In genomic region chr6:105319331-105319730, GRCh38 we compare ENCODE assay signal across 22 cellular contexts.
DNase-seq lines count a peak whose midpoint lies in the region; ATAC-seq, FAIRE-seq and TF ChIP-seq lines count a peak whose summit lies in the region.
"Had no signal": no experiment of that assay in that cellular context is flagged by ENCODE, and none has a peak within 500 bp of the region (broad histone marks: within the 10 kb centered on the region; RNA-seq: fewer than 3 reads in every experiment).

No MANE protein-coding gene starts in this region.

- peaks cover 14% of the 10 kb centered on the region for H3K36me3 ChIP-seq in osteoblast (ENCODE audit: insufficient read depth, low read length)
- H3K36me3 ChIP-seq in thyroid gland: peaks cover 5 to 10% of the 10 kb centered on the region in 2 donors
- H3K36me3 ChIP-seq in upper lobe of left lung: peaks cover 0 to 37% (median 19%) of the 10 kb centered on the region in 4 donors
- H3K36me3 ChIP-seq: ovary had no signal

- no peak overlapping the region for H3K4me2 ChIP-seq in osteoblast (ENCODE audit: insufficient read depth, low read length)

- H3K36me3 Mint-ChIP-seq in chondrocyte (ENCODE audit: low read depth): peaks cover 26% of the 10 kb centered on the region

- DNase-seq in EL (peak; percentile 83), RCC 7860 (ENCODE audit: low spot score) (peak; percentile 24), chondrocyte (ENCODE audit: low spot score) (no peak), osteoblast (ENCODE audit: insufficient read length, low spot score, missing footprints) (no peak), thyroid gland (no peak), kidney tubule cell (ENCODE audit: low spot score) (no peak), upper lobe of left lung (no peak)
- DNase-seq: activated CD4-positive, alpha-beta T cell treated with anti-CD3 and anti-CD28 coated beads, Interleukin-2, amount 50 U/mL, for 1 hour; CD4-positive, alpha-beta T cell; gastrocnemius medialis; H9; Kasumi-1; naive thymus-derived CD8-positive, alpha-beta T cell; NCI-H1092 treated with DMSO at 0.1 percent for 48 hours; NCI-H2029 treated with DMSO at 0.1 percent for 48 hours; ovary; T-cell had no signal

- WGBS in thyroid gland, 2 donors: 97 to 98% methylated on average over 1 of the region's 1 CpG
- 100% methylated on average over 1 of the region's 1 CpG for WGBS in upper lobe of left lung, 2 donors

- no peaks in the 10 kb centered on the region for H3K9me3 ChIP-seq in osteoblast (ENCODE audit: low read depth, low read length)
- no peaks in the 10 kb centered on the region for H3K9me3 ChIP-seq in thyroid gland
- no peaks in the 10 kb centered on the region for H3K9me3 ChIP-seq in upper lobe of left lung
- H3K9me3 ChIP-seq: gastrocnemius medialis, ovary had no signal

- no peaks in the 10 kb centered on the region for H3K27me3 ChIP-seq in osteoblast (ENCODE audit: insufficient read depth, low read length)
- no peaks in the 10 kb centered on the region for H3K27me3 ChIP-seq in thyroid gland
- H3K27me3 ChIP-seq in upper lobe of left lung: no peaks in the 10 kb centered on the region
- H3K27me3 ChIP-seq: gastrocnemius medialis, ovary had no signal

- TF ChIP-seq EP300 in upper lobe of left lung (IDR thresholded peaks at IDR 0.05): no peak

- no peaks in the 10 kb centered on the region for H3K27me3 Mint-ChIP-seq in chondrocyte (ENCODE audit: low read depth)
- H3K27me3 Mint-ChIP-seq: CD4-positive, alpha-beta T cell; dendritic cell treated with granulocyte-macrophage colony-stimulating factor and Interleukin-4, amounts not matched to agents 40 ng/mL and 50 ng/mL, for 4 days; naive thymus-derived CD8-positive, alpha-beta T cell; T-cell had no signal

- no peak overlapping the region for H2AFZ ChIP-seq in osteoblast (ENCODE audit: low read length)

- H3K4me3 Mint-ChIP-seq in chondrocyte (ENCODE audit: unreplicated experiment): no peak overlapping the region
- H3K4me3 Mint-ChIP-seq: CD4-positive, alpha-beta T cell; dendritic cell treated with granulocyte-macrophage colony-stimulating factor and Interleukin-4, amounts not matched to agents 40 ng/mL and 50 ng/mL, for 4 days; H9; naive thymus-derived CD8-positive, alpha-beta T cell; stimulated activated effector memory CD8-positive, alpha-beta T cell treated with anti-CD3 and anti-CD28 coated beads, Interleukin-12 subunit alpha, Interleukin-12 subunit beta, amount 100 ng/mL, for 72 hours; T-cell had no signal

- TF ChIP-seq POLR2A in thyroid gland (IDR thresholded peaks at IDR 0.05): no peak
- no peak for TF ChIP-seq POLR2A in upper lobe of left lung (IDR thresholded peaks at IDR 0.05)

- peak overlapping the region; percentile 74 for H3K27ac Mint-ChIP-seq in chondrocyte (ENCODE audit: unreplicated experiment)
- H3K27ac Mint-ChIP-seq: CD4-positive, alpha-beta T cell; dendritic cell treated with granulocyte-macrophage colony-stimulating factor and Interleukin-4, amounts not matched to agents 40 ng/mL and 50 ng/mL, for 4 days; H9; naive thymus-derived CD8-positive, alpha-beta T cell; stimulated activated effector memory CD8-positive, alpha-beta T cell treated with anti-CD3 and anti-CD28 coated beads, Interleukin-12 subunit alpha, Interleukin-12 subunit beta, amount 100 ng/mL, for 72 hours; T-cell had no signal

- ATAC-seq in activated CD4-positive, CD25-positive, alpha-beta regulatory T cell treated with anti-CD3 and anti-CD28 coated beads, Interleukin-2, amount 50 U/mL, for 24 hours: no peak
- ATAC-seq in upper lobe of left lung (ENCODE audit: low FRiP score in 2 of 2): no peak
- ATAC-seq: naive thymus-derived CD8-positive, alpha-beta T cell; sciatic nerve; T-cell had no signal

- H3K27ac ChIP-seq in osteoblast (ENCODE audit: low read depth, low read length): peak overlapping the region; percentile 23
- H3K27ac ChIP-seq in thyroid gland: no peak overlapping the region
- no peak overlapping the region for H3K27ac ChIP-seq in upper lobe of left lung
- H3K27ac ChIP-seq: ovary had no signal

- peaks cover 21% of the 10 kb centered on the region for H3K4me1 Mint-ChIP-seq in chondrocyte (ENCODE audit: low read depth)
- H3K4me1 Mint-ChIP-seq: H9; stimulated activated effector memory CD8-positive, alpha-beta T cell treated with anti-CD3 and anti-CD28 coated beads, Interleukin-12 subunit alpha, Interleukin-12 subunit beta, amount 100 ng/mL, for 72 hours; T-cell had no signal

- TF ChIP-seq CTCF in chondrocyte (IDR thresholded peaks at IDR 0.05) (no peak), osteoblast (IDR thresholded peaks at IDR 0.05; ENCODE audit: extremely low read depth, low read depth, low read length) (no peak), thyroid gland (IDR thresholded peaks at IDR 0.05) (no peak), upper lobe of left lung (IDR thresholded peaks at IDR 0.05) (no peak)

- intact Hi-C loops in thyroid gland (cut with DNase I): no loop called here

- FAIRE-seq in RCC 7860 (lab: Jason Lieb, UNC): no peak
- FAIRE-seq: HTR-8/SVneo had no signal

- no peaks in the 10 kb centered on the region for H3K79me2 ChIP-seq in osteoblast (ENCODE audit: insufficient read depth, low read length)

- H3K4me3 ChIP-seq in osteoblast (ENCODE audit: insufficient read depth, low read length): no peak overlapping the region
- H3K4me3 ChIP-seq in thyroid gland (replicated peaks in 1 of 3): no peak overlapping the region
- no peak overlapping the region for H3K4me3 ChIP-seq in upper lobe of left lung
- H3K4me3 ChIP-seq: gastrocnemius medialis, ovary had no signal

- no peaks in the 10 kb centered on the region for H3K9me3 Mint-ChIP-seq in chondrocyte (ENCODE audit: low read depth)
- H3K9me3 Mint-ChIP-seq: CD4-positive, alpha-beta T cell; dendritic cell treated with granulocyte-macrophage colony-stimulating factor and Interleukin-4, amounts not matched to agents 40 ng/mL and 50 ng/mL, for 4 days; H9; naive thymus-derived CD8-positive, alpha-beta T cell; stimulated activated effector memory CD8-positive, alpha-beta T cell treated with anti-CD3 and anti-CD28 coated beads, Interleukin-12 subunit alpha, Interleukin-12 subunit beta, amount 100 ng/mL, for 72 hours; T-cell had no signal

- no peaks in the 10 kb centered on the region for H4K20me1 ChIP-seq in osteoblast (ENCODE audit: insufficient read depth, low read length)

- H3K4me1 ChIP-seq in osteoblast (ENCODE audit: insufficient read depth, low read length): peaks cover 15% of the 10 kb centered on the region
- no peaks in the 10 kb centered on the region for H3K4me1 ChIP-seq in thyroid gland
- peaks cover 0 to 13% (median 2%) of the 10 kb centered on the region in 4 donors for H3K4me1 ChIP-seq in upper lobe of left lung

Comparison
In these comparisons a context has a peak if more than half of its experiments do, and no peak if none do; other contexts are left out.
1. DNase-seq: peak in EL (single experiment) and RCC 7860 (single experiment); none in chondrocyte (single experiment), osteoblast (single experiment), thyroid gland (0 of 2), kidney tubule cell (single experiment) and upper lobe of left lung (0 of 2).